In the genomic region with DNA sequence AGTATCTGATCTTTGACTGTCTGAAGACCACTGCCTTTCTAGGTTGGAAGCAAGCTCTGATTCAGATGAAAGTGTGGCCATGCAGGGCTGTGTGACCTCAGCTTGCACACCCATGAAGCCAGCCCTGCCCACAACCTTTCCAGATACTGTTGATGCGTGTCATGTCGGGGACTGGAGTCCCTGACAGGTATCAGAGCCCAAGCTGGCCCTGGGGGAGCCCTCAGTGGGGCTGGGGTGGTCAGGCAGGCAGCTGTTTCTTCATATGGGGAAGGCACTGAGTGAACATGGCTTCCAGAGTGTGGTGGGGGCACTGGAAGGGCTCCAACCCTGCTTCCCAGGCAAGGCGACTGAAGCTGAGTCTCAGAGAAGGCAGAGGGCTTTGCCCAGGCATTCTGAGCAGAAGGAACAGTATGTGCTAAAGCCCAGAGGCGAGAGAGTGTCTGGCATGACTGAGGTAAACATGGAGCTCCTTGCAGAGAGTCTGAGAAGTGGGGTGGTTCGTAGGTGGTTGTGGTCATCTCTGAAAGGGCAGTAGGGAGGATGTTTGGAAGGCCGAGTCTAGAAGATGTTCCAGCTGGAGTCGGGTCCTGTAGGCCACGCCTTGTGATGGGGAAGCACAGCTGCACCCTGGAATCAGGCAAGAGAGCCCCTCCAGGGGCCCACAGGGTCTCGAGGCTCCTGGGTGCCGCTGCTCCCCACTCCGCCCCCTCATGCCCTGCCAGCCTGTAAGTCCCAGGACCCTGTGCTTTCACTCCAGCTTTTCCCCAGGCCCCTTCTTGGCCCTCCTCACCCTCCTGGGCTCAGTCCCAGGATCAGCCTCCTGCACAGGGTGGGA, we compare ENCODE assay signal across 2 cellular contexts.
TF ChIP-seq lines count a peak whose summit lies in the region.

No MANE protein-coding gene starts in this region.

TF ChIP-seq in SK-N-SH, 30 proteins besides CTCF, POLR2A, EP300 and RAD21:
- TF ChIP-seq, protein P1, sequence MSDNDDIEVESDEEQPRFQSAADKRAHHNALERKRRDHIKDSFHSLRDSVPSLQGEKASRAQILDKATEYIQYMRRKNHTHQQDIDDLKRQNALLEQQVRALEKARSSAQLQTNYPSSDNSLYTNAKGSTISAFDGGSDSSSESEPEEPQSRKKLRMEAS (IDR thresholded peaks at IDR 0.05; ENCODE audit: low read depth): no peak
- TF ChIP-seq GATA2 (CRISPR knock-in tag; IDR thresholded peaks at IDR 0.05): no peak

TF ChIP-seq in SK-N-SH treated with all-trans-retinoic acid at 6 μM for 48 hours, 23 proteins besides CTCF, POLR2A, EP300 and RAD21:
- no peak for TF ChIP-seq OSR1 (CRISPR knock-in tag; IDR thresholded peaks at IDR 0.05)
- TF ChIP-seq ZNF70 (CRISPR knock-in tag; IDR thresholded peaks at IDR 0.05): no peak
- no peak for TF ChIP-seq ZFP3 (CRISPR knock-in tag; IDR thresholded peaks at IDR 0.05)
- no peak for TF ChIP-seq TSHZ2 (CRISPR knock-in tag; IDR thresholded peaks at IDR 0.05)
- no peak for TF ChIP-seq ZNF8 (CRISPR knock-in tag; IDR thresholded peaks at IDR 0.05)
- no peak for TF ChIP-seq POU6F1 (CRISPR knock-in tag; IDR thresholded peaks at IDR 0.05; ENCODE audit: borderline replicate concordance, low read depth)
- TF ChIP-seq PPARA (CRISPR knock-in tag; IDR thresholded peaks at IDR 0.05; ENCODE audit: borderline replicate concordance): no peak
- no peak for TF ChIP-seq CSDC2 (CRISPR knock-in tag; IDR thresholded peaks at IDR 0.05)
- TF ChIP-seq, protein P2, sequence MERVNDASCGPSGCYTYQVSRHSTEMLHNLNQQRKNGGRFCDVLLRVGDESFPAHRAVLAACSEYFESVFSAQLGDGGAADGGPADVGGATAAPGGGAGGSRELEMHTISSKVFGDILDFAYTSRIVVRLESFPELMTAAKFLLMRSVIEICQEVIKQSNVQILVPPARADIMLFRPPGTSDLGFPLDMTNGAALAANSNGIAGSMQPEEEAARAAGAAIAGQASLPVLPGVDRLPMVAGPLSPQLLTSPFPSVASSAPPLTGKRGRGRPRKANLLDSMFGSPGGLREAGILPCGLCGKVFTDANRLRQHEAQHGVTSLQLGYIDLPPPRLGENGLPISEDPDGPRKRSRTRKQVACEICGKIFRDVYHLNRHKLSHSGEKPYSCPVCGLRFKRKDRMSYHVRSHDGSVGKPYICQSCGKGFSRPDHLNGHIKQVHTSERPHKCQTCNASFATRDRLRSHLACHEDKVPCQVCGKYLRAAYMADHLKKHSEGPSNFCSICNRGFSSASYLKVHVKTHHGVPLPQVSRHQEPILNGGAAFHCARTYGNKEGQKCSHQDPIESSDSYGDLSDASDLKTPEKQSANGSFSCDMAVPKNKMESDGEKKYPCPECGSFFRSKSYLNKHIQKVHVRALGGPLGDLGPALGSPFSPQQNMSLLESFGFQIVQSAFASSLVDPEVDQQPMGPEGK (CRISPR knock-in tag; IDR thresholded peaks at IDR 0.05; ENCODE audit: borderline replicate concordance): no peak
- TF ChIP-seq ZC3H10 (CRISPR knock-in tag; IDR thresholded peaks at IDR 0.05): no peak
- no peak for TF ChIP-seq SNAI2 (CRISPR knock-in tag; IDR thresholded peaks at IDR 0.05)
- no peak for TF ChIP-seq CREB5 (CRISPR knock-in tag; IDR thresholded peaks at IDR 0.05; ENCODE audit: low read depth)
- TF ChIP-seq TCF4 (CRISPR knock-in tag; IDR thresholded peaks at IDR 0.05; ENCODE audit: borderline replicate concordance): no peak
- TF ChIP-seq BACH2 (CRISPR knock-in tag; IDR thresholded peaks at IDR 0.05; ENCODE audit: borderline replicate concordance): no peak
- no peak for TF ChIP-seq GLIS3 (CRISPR knock-in tag; IDR thresholded peaks at IDR 0.05)
- no peak for TF ChIP-seq ESRRG (CRISPR knock-in tag; IDR thresholded peaks at IDR 0.05)
- TF ChIP-seq RARB (CRISPR knock-in tag; IDR thresholded peaks at IDR 0.05): no peak
- TF ChIP-seq TOX (CRISPR knock-in tag; IDR thresholded peaks at IDR 0.05; ENCODE audit: borderline replicate concordance): no peak
- TF ChIP-seq ISL1 (CRISPR knock-in tag; IDR thresholded peaks at IDR 0.05): no peak
- TF ChIP-seq ARNTL (CRISPR knock-in tag; IDR thresholded peaks at IDR 0.05; ENCODE audit: borderline replicate concordance, low read depth): no peak
